Comparison of ENCODE assay signal across 18 cellular contexts in genomic region chr16:17002557-17002956, GRCh38.
DNase-seq lines count a peak whose midpoint lies in the region; ATAC-seq, FAIRE-seq and TF ChIP-seq lines count a peak whose summit lies in the region.
"Had no signal": no experiment of that assay in that cellular context is flagged by ENCODE, and none has a peak within 500 bp of the region (broad histone marks: within the 10 kb centered on the region; RNA-seq: fewer than 3 reads in every experiment).

No MANE protein-coding gene starts in this region.

- TF ChIP-seq RAD21 in GM12878 (IDR thresholded peaks at IDR 0.05; ENCODE audit: insufficient read depth, low read depth, low read length), result no peak

- H3K9me3 ChIP-seq in GM12878 (replicated peaks; ENCODE audit: control insufficient read depth, insufficient read depth, low read length) (no peaks in the 10 kb centered on the region), kidney (ENCODE audit: control insufficient read depth in 1 of 2, low read length in 2 of 2) (no peaks in the 10 kb centered on the region)
- H3K9me3 ChIP-seq: Peyer's patch had no signal

- no peaks in the 10 kb centered on the region for H3K27me3 ChIP-seq in GM12878 (replicated peaks in 1 of 2; ENCODE audit: control insufficient read depth in 2 of 2, insufficient read depth in 2 of 2, low read length in 1 of 2)
- H3K27me3 ChIP-seq: Peyer's patch had no signal

- H3K9ac ChIP-seq in GM12878 (ENCODE audit: control insufficient read depth, insufficient read depth, low read length) (no peak overlapping the region), kidney (ENCODE audit: low read length in 2 of 2) (no peak overlapping the region)

- intact Hi-C loops in GM12878 (cut with micrococcal nuclease; ENCODE audit: unreplicated experiment) (no loop called here), kidney (cut with DNase I) (no loop called here)

- FAIRE-seq in GM12891 (lab: Jason Lieb, UNC), result peak; percentile 64
- peak; percentile 18 for FAIRE-seq in GM12878 (lab: Jason Lieb, UNC)
- no peak for FAIRE-seq in kidney (lab: Jason Lieb, UNC)

- H3K4me3 ChIP-seq in GM12878, result no peak overlapping the region
- H3K4me3 ChIP-seq in kidney (ENCODE audit: low read length in 2 of 2), result no peak overlapping the region
- H3K4me3 ChIP-seq: Peyer's patch had no signal

- BruUV-seq in GM12878 (replicated peaks; lab: Mats Ljungman, UMichigan), result no TSS peak

- TF ChIP-seq EP300 in GM12878 (IDR thresholded peaks at IDR 0.05; ENCODE audit: borderline replicate concordance in 1 of 2, control insufficient read depth in 1 of 2, low read depth in 2 of 2, low read length in 2 of 2), result no peak

- DNase-seq in GM12891 (ENCODE audit: insufficient read length, low spot score) (no peak), NAMALWA (ENCODE audit: low spot score) (peak; percentile 17), GM12878 (ENCODE audit: low read depth, low spot score) (no peak), kidney (no peak), GM10248 (ENCODE audit: extremely low spot score) (no peak)
- DNase-seq: Karpas-422; NCI-H1436 treated with DMSO at 0.1 percent for 48 hours; NCI-H2081; NCI-H226; NCI-H526; NK-92 treated with Interleukin-12 subunit alpha and Interleukin-12 subunit beta, amount 100 ng/mL, for 24 hours; Peyer's patch; SHP77; T-helper 2 cell had no signal

- ATAC-seq in GM21786 (IDR thresholded peaks at IDR 0.05; ENCODE audit: unreplicated experiment), result peak; percentile 68
- peak; percentile 86 for ATAC-seq in GM12878
- ATAC-seq in HG03139 (IDR thresholded peaks at IDR 0.05; ENCODE audit: unreplicated experiment), result no peak
- ATAC-seq in HG03196 (IDR thresholded peaks at IDR 0.05; ENCODE audit: unreplicated experiment), result no peak
- ATAC-seq: SK-N-SH treated with all-trans-retinoic acid at 6 μM for 48 hours had no signal

- 26% methylated on average over 1 of the region's 1 CpG for WGBS in GM12878 (ENCODE audit: insufficient coverage, insufficient replicate concordance, low lambda C conversion rate, missing lambda C conversion rate)

- TF ChIP-seq POLR2A in GM12891 (IDR thresholded peaks at IDR 0.05; ENCODE audit: low read depth, low read length) (no peak), GM12878 (IDR thresholded peaks at IDR 0.05; ENCODE audit: low read depth, low read length) (no peak)

- no peak overlapping the region for H2AFZ ChIP-seq in GM12878 (ENCODE audit: control insufficient read depth, low read depth, low read length)

- in situ Hi-C loops in GM12878 (cut with MboI), result no loop called here

- RAD21 ChIA-PET in GM12878 (lab: Charles Lee; ENCODE audit: unreplicated experiment), result no interaction called here

- POLR2A ChIA-PET in GM12878 (lab: Charles Lee) (no interaction called here), GM10248 (lab: Yijun Ruan, JAX) (interaction anchor here (0.6 kb wide), 1 partner anchor 24 kb away, joined by 3 read pairs; no protein-coding TSS in a partner anchor)

- CTCF ChIA-PET in GM12878 (lab: Yijun Ruan, JAX) (interaction anchor here (0.6 kb wide), 1 partner anchor 13 kb away, joined by 3 read pairs; no protein-coding TSS in a partner anchor), GM10248 (lab: Yijun Ruan, JAX) (interaction anchor here (1.1 kb wide), 1 partner anchor 12 kb away, joined by 3 read pairs; no protein-coding TSS in a partner anchor)

- H3K79me2 ChIP-seq in GM12878 (ENCODE audit: control insufficient read depth, insufficient read depth, low read length), result no peaks in the 10 kb centered on the region

- no peak overlapping the region for H3K4me2 ChIP-seq in GM12878 (ENCODE audit: control insufficient read depth, insufficient read depth)

- H3K36me3 ChIP-seq in GM12878 (ENCODE audit: control insufficient read depth in 2 of 2, insufficient read depth in 2 of 2, low read length in 1 of 2) (no peaks in the 10 kb centered on the region), kidney (ENCODE audit: control insufficient read depth in 1 of 2, insufficient read depth in 2 of 2, low read length in 2 of 2) (no peaks in the 10 kb centered on the region)
- H3K36me3 ChIP-seq: Peyer's patch had no signal

- SMC1A ChIA-PET in GM12878 (lab: Charles Lee; ENCODE audit: uncharacterized antibody, unreplicated experiment), result interaction anchor here (0.6 to 3.4 kb wide), 5 partner anchors 9 to 133 kb away, joined by 3 to 28 read pairs (median 8); no protein-coding TSS in a partner anchor

- no peaks in the 10 kb centered on the region for H4K20me1 ChIP-seq in GM12878 (ENCODE audit: control insufficient read depth, insufficient read depth)

- H3K4me1 ChIP-seq in GM12878 (ENCODE audit: control insufficient read depth, insufficient read depth, low read length) (no peaks in the 10 kb centered on the region; the same call in 1 of the 2 replicates), kidney (ENCODE audit: control insufficient read depth in 1 of 2, insufficient read depth in 1 of 2, low read depth in 1 of 2, low read length in 2 of 2) (no peaks in the 10 kb centered on the region)
- H3K4me1 ChIP-seq: Peyer's patch had no signal

- H3K27ac ChIP-seq in GM12878 (ENCODE audit: control insufficient read depth, insufficient read depth) (no peak overlapping the region), kidney (ENCODE audit: low read depth in 2 of 2, low read length in 2 of 2) (no peak overlapping the region)
- H3K27ac ChIP-seq: Peyer's patch had no signal

- TF ChIP-seq CTCF in GM12878 (IDR thresholded peaks at IDR 0.05 in 2 of 3, conservative IDR thresholded peaks at IDR 0.05 in 1 of 3; ENCODE audit: control insufficient read depth in 2 of 3, extremely low read depth in 1 of 3, insufficient read depth in 1 of 3, low read depth in 3 of 3, low read length in 3 of 3) (no peak), kidney (IDR thresholded peaks at IDR 0.05; ENCODE audit: borderline replicate concordance, extremely low read depth, insufficient read depth) (no peak), GM10248 (IDR thresholded peaks at IDR 0.05; ENCODE audit: control extremely low read depth, extremely low read depth, low read depth, missing control alignments) (no peak)

TF ChIP-seq in GM12891, 5 proteins besides CTCF, POLR2A, EP300 and RAD21:
- TF ChIP-seq SPI1 (IDR thresholded peaks at IDR 0.05; ENCODE audit: low read depth, low read length), result peak; percentile 96
- no peak for TF ChIP-seq POLR2AphosphoS5 (IDR thresholded peaks at IDR 0.05; ENCODE audit: low read depth, low read length)
- TF ChIP-seq PAX5 (IDR thresholded peaks at IDR 0.05; ENCODE audit: insufficient read depth, low read length, severe bottlenecking), result no peak

TF ChIP-seq in GM12878, 131 proteins besides CTCF, POLR2A, EP300 and RAD21:
- peak; percentile 97 for TF ChIP-seq SPI1 (IDR thresholded peaks at IDR 0.05; ENCODE audit: borderline replicate concordance, insufficient read depth, low read depth, low read length)
- TF ChIP-seq IKZF1 (conservative IDR thresholded peaks at IDR 0.05), result 0 out of 2 replicates have a peak, but pooled peaks have one; percentile 26
- no peak for TF ChIP-seq SMARCA5 (IDR thresholded peaks at IDR 0.05)
- no peak for TF ChIP-seq ZNF384 (IDR thresholded peaks at IDR 0.05; ENCODE audit: borderline replicate concordance, low read depth, low read length)

Comparison
In these comparisons a context has a peak if more than half of its experiments do, and no peak if none do; other contexts are left out.
1. ATAC-seq: peak in GM21786 (single experiment) and GM12878 (single experiment); none in HG03139 (single experiment) and HG03196 (single experiment).